8 cellular contexts compared by ENCODE assay signal in genomic region chr12:68364893-68365725, GRCh38.
DNase-seq lines count a peak whose midpoint lies in the region; ATAC-seq and TF ChIP-seq lines count a peak whose summit lies in the region.

No MANE protein-coding gene starts in this region.

- DNase-seq in NOMO-1 treated with DMSO at 0.1 percent for 48 hours (lab: John Stamatoyannopoulos, UW; ENCODE audit: unreplicated experiment): peak; percentile 98
- peak; percentile 55 for DNase-seq in activated CD8-positive, alpha-beta memory T cell treated with anti-CD3 and anti-CD28 coated beads, Interleukin-2, amount 50 U/mL, for 1 hour (ENCODE audit: extremely low read depth)
- DNase-seq in epidermal melanocyte (ENCODE audit: insufficient read length, low spot score): peak; percentile 83
- peak; percentile 6 for DNase-seq in middle frontal gyrus (ENCODE audit: extremely low spot score, low spot score)
- peak; percentile 88 to 92 for DNase-seq in stimulated activated CD8-positive, alpha-beta memory T cell treated with anti-CD3 and anti-CD28 coated beads, Interleukin-15, amount 100 ng/mL, for 48 hours (ENCODE audit: low read depth in 2 of 2)

- TF ChIP-seq POLR2A in GM18526 (IDR thresholded peaks at IDR 0.05; ENCODE audit: extremely low read depth, insufficient read length): peak; percentile 58

- H3K27ac ChIP-seq in 22Rv1: peak overlapping the region; percentile 54

- ATAC-seq in HG03039 (IDR thresholded peaks at IDR 0.05; ENCODE audit: unreplicated experiment): peak; percentile 78

- TF ChIP-seq CTCF in 22Rv1 (IDR thresholded peaks at IDR 0.05): no peak; the same call in 1 of the 2 replicates

Comparison
In these comparisons a context has a peak if more than half of its experiments do, and no peak if none do; other contexts are left out.
1. Peak in every context shown above with its lines: DNase-seq, ATAC-seq and H3K27ac ChIP-seq.
2. DNase-seq: peak in every context shown above with its lines; median percentile 98 in NOMO-1 treated with DMSO at 0.1 percent for 48 hours; 90 in stimulated activated CD8-positive, alpha-beta memory T cell treated with anti-CD3 and anti-CD28 coated beads, Interleukin-15, amount 100 ng/mL, for 48 hours; 83 in epidermal melanocyte; 55 in activated CD8-positive, alpha-beta memory T cell treated with anti-CD3 and anti-CD28 coated beads, Interleukin-2, amount 50 U/mL, for 1 hour; 6 in middle frontal gyrus.